ENCODE assay signal across 23 cellular contexts in genomic region chr18:28650860-28651259, GRCh38.
"Had no signal": no experiment of that assay in that cellular context is flagged by ENCODE, and none has a peak within 500 bp of the region (broad histone marks: within the 10 kb centered on the region; RNA-seq: fewer than 3 reads in every experiment).

No MANE protein-coding gene starts in this region.

- DNase-seq: endodermal cell; foreskin fibroblast; kidney; left colon; mesendoderm; naive B cell; psoas muscle; retina; right lobe of liver; stimulated activated CD4-positive, alpha-beta T cell treated with anti-CD3 and anti-CD28 coated beads, Interleukin-4, amount 100 ng/mL, for 1 hour; stimulated activated CD8-positive, alpha-beta memory T cell treated with anti-CD3 and anti-CD28 coated beads, Interleukin-4, amount 100 ng/mL, for 48 hours; stimulated activated naive CD8-positive, alpha-beta T cell treated with anti-CD3 and anti-CD28 coated beads, Interleukin-15, Interleukin-2, amounts not matched to agents 100 U/mL and 50 U/mL, for 24 hours; thyroid gland; uterus had no signal

- H3K36me3 Mint-ChIP-seq: stimulated activated effector memory CD8-positive, alpha-beta T cell treated with anti-CD3 and anti-CD28 coated beads, Interleukin-12 subunit alpha, Interleukin-12 subunit beta, amount 100 ng/mL, for 72 hours; type B pancreatic cell had no signal

- H3K4me1 ChIP-seq: psoas muscle, right lobe of liver, suprapubic skin, thyroid gland, uterus had no signal

- H3K27me3 Mint-ChIP-seq: dendritic cell treated with granulocyte-macrophage colony-stimulating factor and Interleukin-4, amounts not matched to agents 40 ng/mL and 50 ng/mL, for 4 days; naive B cell had no signal

- H3K9me3 ChIP-seq: psoas muscle, right lobe of liver, suprapubic skin, thyroid gland, uterus had no signal

- H3K4me3 ChIP-seq: lung, psoas muscle, right lobe of liver, suprapubic skin, thyroid gland, uterus had no signal

- H3K27ac ChIP-seq: psoas muscle, right lobe of liver, suprapubic skin, thyroid gland, uterus had no signal

- H3K4me3 Mint-ChIP-seq: dendritic cell treated with granulocyte-macrophage colony-stimulating factor and Interleukin-4, amounts not matched to agents 40 ng/mL and 50 ng/mL, for 4 days; endodermal cell; naive B cell; nephron; stimulated activated effector memory CD8-positive, alpha-beta T cell treated with anti-CD3 and anti-CD28 coated beads, Interleukin-12 subunit alpha, Interleukin-12 subunit beta, amount 100 ng/mL, for 72 hours; type B pancreatic cell had no signal

- ATAC-seq: esophagus mucosa; left colon; left ventricle myocardium superior; psoas muscle; right lobe of liver; stimulated activated effector memory CD8-positive, alpha-beta T cell treated with anti-CD3 and anti-CD28 coated beads, Interleukin-12 subunit alpha, Interleukin-12 subunit beta, amount 100 ng/mL, for 72 hours; stimulated activated naive CD8-positive, alpha-beta T cell treated with anti-CD3 and anti-CD28 coated beads, Interleukin-15, Interleukin-2, amounts not matched to agents 100 U/mL and 50 U/mL, for 24 hours had no signal

- H3K4me1 Mint-ChIP-seq: endodermal cell; naive B cell; nephron; stimulated activated effector memory CD8-positive, alpha-beta T cell treated with anti-CD3 and anti-CD28 coated beads, Interleukin-12 subunit alpha, Interleukin-12 subunit beta, amount 100 ng/mL, for 72 hours had no signal

- H3K27ac Mint-ChIP-seq: dendritic cell treated with granulocyte-macrophage colony-stimulating factor and Interleukin-4, amounts not matched to agents 40 ng/mL and 50 ng/mL, for 4 days; endodermal cell; naive B cell; nephron; stimulated activated effector memory CD8-positive, alpha-beta T cell treated with anti-CD3 and anti-CD28 coated beads, Interleukin-12 subunit alpha, Interleukin-12 subunit beta, amount 100 ng/mL, for 72 hours; type B pancreatic cell had no signal

- FAIRE-seq: colon, kidney had no signal

- H3K36me3 ChIP-seq: right lobe of liver, suprapubic skin, thyroid gland, uterus had no signal

- H3K9me3 Mint-ChIP-seq: endodermal cell, type B pancreatic cell had no signal

- H3K27me3 ChIP-seq: right lobe of liver, suprapubic skin, thyroid gland, uterus had no signal
